ENCODE assay signal across 22 cellular contexts in the genomic region with DNA sequence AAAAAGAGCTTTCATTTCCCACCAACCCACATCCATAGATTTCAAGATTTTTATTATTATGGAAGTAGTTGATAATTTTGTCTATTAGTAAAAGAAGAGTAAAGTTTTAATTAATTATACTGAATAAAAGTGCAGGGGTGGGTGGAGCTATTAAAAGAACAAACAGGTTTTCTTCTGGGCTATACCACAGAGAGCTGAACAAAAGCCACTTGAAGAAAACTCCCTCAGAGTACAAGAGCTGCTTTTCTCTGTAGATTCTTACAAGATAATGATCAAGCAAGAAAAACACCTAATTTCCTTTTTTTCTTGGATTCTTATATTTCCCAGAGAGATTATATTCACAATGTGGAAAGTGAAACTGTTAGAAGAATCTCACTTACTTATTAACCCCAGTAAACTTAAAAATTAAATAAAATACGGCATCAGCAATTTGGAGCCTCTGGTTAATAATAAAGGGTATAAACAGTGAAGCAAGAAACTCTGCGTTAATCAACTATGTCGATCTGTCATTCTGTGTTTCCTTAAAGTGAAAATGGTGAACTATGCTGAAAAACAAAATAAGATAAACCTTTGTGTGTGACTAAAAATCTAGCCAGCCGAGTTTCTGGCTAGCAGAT.
DNase-seq lines count a peak whose midpoint lies in the region; ATAC-seq and TF ChIP-seq lines count a peak whose summit lies in the region.
"Had no signal": no experiment of that assay in that cellular context is flagged by ENCODE, and none has a peak within 500 bp of the region (broad histone marks: within the 10 kb centered on the region; RNA-seq: fewer than 3 reads in every experiment).

No MANE protein-coding gene starts in this region.

- ATAC-seq in natural killer cell: peak in 2 of 3 donors; percentile 62 to 65
- no peak for ATAC-seq in natural killer cell treated with Interleukin-12 subunit alpha and Interleukin-12 subunit beta and Interleukin-15 and Interleukin-18, amount 100 ng/mL, for 72 hours
- no peak for ATAC-seq in activated T-helper 17 cell treated with anti-CD3 and anti-CD28 coated beads, Interleukin-2, amount 50 U/mL, for 72 hours (replicated peaks)
- ATAC-seq in sciatic nerve: no peak
- no peak for ATAC-seq in HG03378 (IDR thresholded peaks at IDR 0.05; ENCODE audit: unreplicated experiment)
- ATAC-seq: naive thymus-derived CD8-positive, alpha-beta T cell; stimulated activated effector memory CD8-positive, alpha-beta T cell treated with anti-CD3 and anti-CD28 coated beads, Interleukin-12 subunit alpha, Interleukin-12 subunit beta, amount 100 ng/mL, for 72 hours had no signal

- H3K4me1 Mint-ChIP-seq in natural killer cell: peaks cover 35 to 48% of the 10 kb centered on the region in 2 donors
- peaks cover 17 to 29% of the 10 kb centered on the region in 2 donors for H3K4me1 Mint-ChIP-seq in natural killer cell treated with Interleukin-12 subunit alpha and Interleukin-12 subunit beta and Interleukin-15 and Interleukin-18, amount 100 ng/mL, for 72 hours (ENCODE audit: low read depth in 2 of 2)
- peaks cover 11% of the 10 kb centered on the region for H3K4me1 Mint-ChIP-seq in activated T-helper 17 cell treated with anti-CD3 and anti-CD28 coated beads, Interleukin-2, amount 50 U/mL, for 72 hours

- no peak overlapping the region for H3K18ac ChIP-seq in mesenchymal stem cell (ENCODE audit: low read depth in 1 of 2, low read length in 2 of 2)

- H3K4me3 Mint-ChIP-seq in natural killer cell: peak overlapping the region; percentile 64
- no peak overlapping the region for H3K4me3 Mint-ChIP-seq in natural killer cell treated with Interleukin-12 subunit alpha and Interleukin-12 subunit beta and Interleukin-15 and Interleukin-18, amount 100 ng/mL, for 72 hours
- no peak overlapping the region for H3K4me3 Mint-ChIP-seq in activated T-helper 17 cell treated with anti-CD3 and anti-CD28 coated beads, Interleukin-2, amount 50 U/mL, for 72 hours
- H3K4me3 Mint-ChIP-seq: activated naive CD8-positive, alpha-beta T cell; dendritic cell treated with granulocyte-macrophage colony-stimulating factor and Interleukin-4, amounts not matched to agents 40 ng/mL and 50 ng/mL, for 4 days; naive thymus-derived CD8-positive, alpha-beta T cell; stimulated activated effector memory CD8-positive, alpha-beta T cell treated with anti-CD3 and anti-CD28 coated beads, Interleukin-12 subunit alpha, Interleukin-12 subunit beta, amount 100 ng/mL, for 72 hours; T-helper 1 cell treated with Interleukin-12 subunit alpha and Interleukin-12 subunit beta and Interleukin-4 antibody, amounts not matched to agents 30 μg/mL and 1 μg/mL, for 36 hours had no signal

- H3K4me3 ChIP-seq in effector memory CD4-positive, alpha-beta T cell (ENCODE audit: insufficient read depth, low read depth, low read length, poor library complexity, severe bottlenecking): no peak overlapping the region
- no peak overlapping the region for H3K4me3 ChIP-seq in mesenchymal stem cell (ENCODE audit: insufficient read depth in 1 of 2, low read depth in 1 of 2, low read length in 2 of 2)
- H3K4me3 ChIP-seq: esophagus squamous epithelium, testis had no signal

- H3K4me2 ChIP-seq in mesenchymal stem cell (ENCODE audit: low read length, poor library complexity, severe bottlenecking): no peak overlapping the region

- peak overlapping the region; percentile 64 to 69 for H3K27ac Mint-ChIP-seq in natural killer cell
- no peak overlapping the region for H3K27ac Mint-ChIP-seq in natural killer cell treated with Interleukin-12 subunit alpha and Interleukin-12 subunit beta and Interleukin-15 and Interleukin-18, amount 100 ng/mL, for 72 hours
- no peak overlapping the region for H3K27ac Mint-ChIP-seq in activated T-helper 17 cell treated with anti-CD3 and anti-CD28 coated beads, Interleukin-2, amount 50 U/mL, for 72 hours
- H3K27ac Mint-ChIP-seq: activated naive CD8-positive, alpha-beta T cell; dendritic cell treated with granulocyte-macrophage colony-stimulating factor and Interleukin-4, amounts not matched to agents 40 ng/mL and 50 ng/mL, for 4 days; stimulated activated effector memory CD8-positive, alpha-beta T cell treated with anti-CD3 and anti-CD28 coated beads, Interleukin-12 subunit alpha, Interleukin-12 subunit beta, amount 100 ng/mL, for 72 hours; T-helper 1 cell treated with Interleukin-12 subunit alpha and Interleukin-12 subunit beta and Interleukin-4 antibody, amounts not matched to agents 30 μg/mL and 1 μg/mL, for 36 hours had no signal

- no peak overlapping the region for H2AK5ac ChIP-seq in mesenchymal stem cell (ENCODE audit: low read length, severe bottlenecking)

- no peak overlapping the region for H2BK15ac ChIP-seq in mesenchymal stem cell (ENCODE audit: low read depth, poor library complexity, severe bottlenecking)

- no peaks in the 10 kb centered on the region for H3K9me3 Mint-ChIP-seq in natural killer cell
- H3K9me3 Mint-ChIP-seq in natural killer cell treated with Interleukin-12 subunit alpha and Interleukin-12 subunit beta and Interleukin-15 and Interleukin-18, amount 100 ng/mL, for 72 hours: no peaks in the 10 kb centered on the region
- H3K9me3 Mint-ChIP-seq in activated T-helper 17 cell treated with anti-CD3 and anti-CD28 coated beads, Interleukin-2, amount 50 U/mL, for 72 hours: no peaks in the 10 kb centered on the region
- H3K9me3 Mint-ChIP-seq: brain; dendritic cell treated with granulocyte-macrophage colony-stimulating factor and Interleukin-4, amounts not matched to agents 40 ng/mL and 50 ng/mL, for 4 days; naive thymus-derived CD8-positive, alpha-beta T cell; stimulated activated effector memory CD8-positive, alpha-beta T cell treated with anti-CD3 and anti-CD28 coated beads, Interleukin-12 subunit alpha, Interleukin-12 subunit beta, amount 100 ng/mL, for 72 hours; T-helper 1 cell treated with Interleukin-12 subunit alpha and Interleukin-12 subunit beta and Interleukin-4 antibody, amounts not matched to agents 30 μg/mL and 1 μg/mL, for 36 hours had no signal

- no peaks in the 10 kb centered on the region for H3K27me3 ChIP-seq in effector memory CD4-positive, alpha-beta T cell (replicated peaks; ENCODE audit: control insufficient read depth, insufficient read depth, low read length, poor library complexity, severe bottlenecking)
- no peaks in the 10 kb centered on the region for H3K27me3 ChIP-seq in mesenchymal stem cell (ENCODE audit: control insufficient read depth in 1 of 2, insufficient read depth in 1 of 2, low read length in 2 of 2)
- H3K27me3 ChIP-seq: esophagus squamous epithelium, testis had no signal

- no peaks in the 10 kb centered on the region for H3K79me1 ChIP-seq in mesenchymal stem cell (replicated peaks; ENCODE audit: low read length, poor library complexity, severe bottlenecking)

- DNase-seq in natural killer cell (no peak), mesenchymal stem cell (no peak), SHP77 (lab: John Stamatoyannopoulos, UW) (no peak), sciatic nerve (ENCODE audit: low spot score) (no peak)
- no peak for DNase-seq in natural killer cell treated with Interleukin-12 subunit alpha and Interleukin-12 subunit beta and Interleukin-15 and Interleukin-18, amount 100 ng/mL, for 72 hours (ENCODE audit: low spot score)
- no peak for DNase-seq in effector memory CD4-positive, alpha-beta T cell
- DNase-seq: DMS79; esophagus squamous epithelium; H7; naive thymus-derived CD8-positive, alpha-beta T cell; NCI-H187 treated with DMSO at 0.1 percent for 48 hours; NCI-H510A; stimulated activated CD4-positive, alpha-beta T cell treated with anti-CD3 and anti-CD28 coated beads, Interleukin-15, amount 100 ng/mL, for 24 hours; testis; WERI-Rb-1 had no signal

- no peaks in the 10 kb centered on the region for H3K36me3 ChIP-seq in effector memory CD4-positive, alpha-beta T cell (ENCODE audit: control insufficient read depth, insufficient read depth, low read length)
- H3K36me3 ChIP-seq in mesenchymal stem cell (ENCODE audit: control insufficient read depth in 1 of 2, insufficient read depth in 2 of 2, low read depth in 1 of 2, low read length in 2 of 2): no peaks in the 10 kb centered on the region
- H3K36me3 ChIP-seq: esophagus squamous epithelium, WERI-Rb-1 had no signal

- TF ChIP-seq CTCF in natural killer cell (IDR thresholded peaks at IDR 0.05): no peak

- H3K14ac ChIP-seq in mesenchymal stem cell (ENCODE audit: low read length in 2 of 2): no peak overlapping the region

- H3K23ac ChIP-seq in mesenchymal stem cell (ENCODE audit: low read length in 2 of 2): no peak overlapping the region

- H3K27ac ChIP-seq in effector memory CD4-positive, alpha-beta T cell (ENCODE audit: insufficient read depth, low read length, poor library complexity, severe bottlenecking): peak overlapping the region; percentile 14
- H3K27ac ChIP-seq in mesenchymal stem cell (ENCODE audit: low read length, poor library complexity, severe bottlenecking): peak overlapping the region; percentile 95
- H3K27ac ChIP-seq: esophagus squamous epithelium, testis, WERI-Rb-1 had no signal

- H3K9ac ChIP-seq in mesenchymal stem cell (ENCODE audit: low read length): no peak overlapping the region

- H2BK5ac ChIP-seq in mesenchymal stem cell (ENCODE audit: low read depth, low read length, poor library complexity, severe bottlenecking): no peak overlapping the region

- no peak overlapping the region for H4K8ac ChIP-seq in mesenchymal stem cell (ENCODE audit: low read length)

- intact Hi-C loops in natural killer cell (cut with micrococcal nuclease): loop anchor here (2.0 kb wide), 1 partner anchor 41 kb away; no protein-coding TSS in a partner anchor
- intact Hi-C loops in sciatic nerve (cut with DNase I): no loop called here

- H3K4me1 ChIP-seq in effector memory CD4-positive, alpha-beta T cell (ENCODE audit: control insufficient read depth, insufficient read depth, low read length, poor library complexity, severe bottlenecking): peaks cover 5% of the 10 kb centered on the region
- peaks cover 7% of the 10 kb centered on the region for H3K4me1 ChIP-seq in mesenchymal stem cell (ENCODE audit: control insufficient read depth, insufficient read depth, low read depth, low read length)
- H3K4me1 ChIP-seq: esophagus squamous epithelium, testis had no signal

- H3K27me3 Mint-ChIP-seq in natural killer cell (ENCODE audit: low read depth in 2 of 2): no peaks in the 10 kb centered on the region
- no peaks in the 10 kb centered on the region for H3K27me3 Mint-ChIP-seq in natural killer cell treated with Interleukin-12 subunit alpha and Interleukin-12 subunit beta and Interleukin-15 and Interleukin-18, amount 100 ng/mL, for 72 hours
- H3K27me3 Mint-ChIP-seq in activated T-helper 17 cell treated with anti-CD3 and anti-CD28 coated beads, Interleukin-2, amount 50 U/mL, for 72 hours: no peaks in the 10 kb centered on the region
- H3K27me3 Mint-ChIP-seq: activated naive CD8-positive, alpha-beta T cell had no signal

- H3K36me3 Mint-ChIP-seq in natural killer cell: no peaks in the 10 kb centered on the region
- no peaks in the 10 kb centered on the region for H3K36me3 Mint-ChIP-seq in natural killer cell treated with Interleukin-12 subunit alpha and Interleukin-12 subunit beta and Interleukin-15 and Interleukin-18, amount 100 ng/mL, for 72 hours
- H3K36me3 Mint-ChIP-seq in activated T-helper 17 cell treated with anti-CD3 and anti-CD28 coated beads, Interleukin-2, amount 50 U/mL, for 72 hours (ENCODE audit: low read depth): no peaks in the 10 kb centered on the region
- H3K36me3 Mint-ChIP-seq: activated naive CD8-positive, alpha-beta T cell; brain; naive thymus-derived CD8-positive, alpha-beta T cell; stimulated activated effector memory CD8-positive, alpha-beta T cell treated with anti-CD3 and anti-CD28 coated beads, Interleukin-12 subunit alpha, Interleukin-12 subunit beta, amount 100 ng/mL, for 72 hours had no signal

- WGBS in mesenchymal stem cell: 85% methylated on average over 4 of the region's 4 CpGs

- no peak overlapping the region for H2BK120ac ChIP-seq in mesenchymal stem cell (ENCODE audit: low read depth, low read length)

- H2AFZ ChIP-seq in mesenchymal stem cell (ENCODE audit: low read depth, low read length): no peak overlapping the region

- H4K91ac ChIP-seq in mesenchymal stem cell (ENCODE audit: low read length): no peak overlapping the region

- H3K4ac ChIP-seq in mesenchymal stem cell (ENCODE audit: low read depth in 1 of 2, low read length in 2 of 2): no peak overlapping the region

- no peaks in the 10 kb centered on the region for H3K9me3 ChIP-seq in effector memory CD4-positive, alpha-beta T cell (ENCODE audit: control insufficient read depth, low read length)
- H3K9me3 ChIP-seq in mesenchymal stem cell (ENCODE audit: control insufficient read depth, low read length): no peaks in the 10 kb centered on the region
- H3K9me3 ChIP-seq: esophagus squamous epithelium, testis had no signal

- H2BK12ac ChIP-seq in mesenchymal stem cell (ENCODE audit: low read length in 2 of 2): no peak overlapping the region

Comparison
In these comparisons a context has a peak if more than half of its experiments do, and no peak if none do; other contexts are left out.
1. ATAC-seq: peak in natural killer cell (2 of 3); none in natural killer cell treated with Interleukin-12 subunit alpha and Interleukin-12 subunit beta and Interleukin-15 and Interleukin-18, amount 100 ng/mL, for 72 hours (0 of 2), activated T-helper 17 cell treated with anti-CD3 and anti-CD28 coated beads, Interleukin-2, amount 50 U/mL, for 72 hours (single experiment), sciatic nerve (single experiment) and HG03378 (single experiment).
2. H3K27ac Mint-ChIP-seq: peak in natural killer cell (2 of 2); none in natural killer cell treated with Interleukin-12 subunit alpha and Interleukin-12 subunit beta and Interleukin-15 and Interleukin-18, amount 100 ng/mL, for 72 hours (0 of 2) and activated T-helper 17 cell treated with anti-CD3 and anti-CD28 coated beads, Interleukin-2, amount 50 U/mL, for 72 hours (single experiment).